13 cellular contexts compared by ENCODE assay signal in the genomic region with DNA sequence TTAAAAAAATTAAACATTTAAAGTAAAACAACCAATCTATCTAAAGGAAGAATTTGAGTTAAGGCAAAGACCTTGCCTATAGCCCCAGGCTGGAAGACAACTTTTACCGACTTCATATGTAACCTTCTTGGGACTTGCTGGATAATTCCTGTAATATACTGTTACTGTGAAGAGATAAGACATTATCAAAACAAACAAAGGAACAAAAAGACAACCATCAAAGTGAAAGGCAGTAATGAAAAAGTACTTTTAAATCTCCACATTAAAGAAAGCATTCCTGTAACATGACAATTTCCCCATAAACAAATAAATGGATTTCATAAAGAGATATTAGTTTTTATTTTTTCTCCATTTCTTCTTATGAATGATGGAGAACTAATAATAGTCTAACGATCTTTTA. TPM values are rescaled to one million over a fixed set of nuclear protein-coding genes. Genes with fewer than 3 reads are reported as not detected.
DNase-seq lines count a peak whose midpoint lies in the region; FAIRE-seq and TF ChIP-seq lines count a peak whose summit lies in the region.
"Had no signal": no experiment of that assay in that cellular context is flagged by ENCODE, and none has a peak within 500 bp of the region (broad histone marks: within the 10 kb centered on the region; RNA-seq: fewer than 3 reads in every experiment).

No MANE protein-coding gene starts in this region.

- FAIRE-seq in urothelium cell line (lab: Jason Lieb, UNC), result no peak

- peaks cover 42% of the 10 kb centered on the region for H3K4me1 Mint-ChIP-seq in activated T-helper 2 cell treated with anti-CD3 and anti-CD28 coated beads, Interferon-gamma antibody, Interleukin-2, Interleukin-4, amounts not matched to agents 10 μg/mL and 5 μg/mL and 100 μg/mL, durations not matched to agents 14 hours and 24 hours and 36 hours (ENCODE audit: low read depth)
- peaks cover 39% of the 10 kb centered on the region for H3K4me1 Mint-ChIP-seq in mesothelial cell of epicardium

- H3K36me3 Mint-ChIP-seq in activated T-helper 2 cell treated with anti-CD3 and anti-CD28 coated beads, Interferon-gamma antibody, Interleukin-2, Interleukin-4, amounts not matched to agents 10 μg/mL and 5 μg/mL and 100 μg/mL, durations not matched to agents 14 hours and 24 hours and 36 hours (ENCODE audit: low read depth), result peaks cover 39% of the 10 kb centered on the region
- peaks cover 8% of the 10 kb centered on the region for H3K36me3 Mint-ChIP-seq in mesothelial cell of epicardium

- H3K27me3 Mint-ChIP-seq in activated T-helper 2 cell treated with anti-CD3 and anti-CD28 coated beads, Interferon-gamma antibody, Interleukin-2, Interleukin-4, amounts not matched to agents 10 μg/mL and 5 μg/mL and 100 μg/mL, durations not matched to agents 14 hours and 24 hours and 36 hours (ENCODE audit: low read depth), result no peaks in the 10 kb centered on the region
- H3K27me3 Mint-ChIP-seq in mesothelial cell of epicardium (ENCODE audit: low read depth), result no peaks in the 10 kb centered on the region

- H3K4me1 ChIP-seq in BLaER1 treated with 17β-estradiol and CSF1 and Interleukin-3, amounts not matched to agents 10 nM and 100 nM, result peaks cover 44 to 79% (median 66%) of the 10 kb centered on the region in 10 experiments
- H3K4me1 ChIP-seq in HEK293 (ENCODE audit: control insufficient read depth, insufficient read depth, low read length), result peaks cover 4% of the 10 kb centered on the region; the same call in 1 of the 2 replicates
- H3K4me1 ChIP-seq: prostate gland had no signal

- H3K9me3 ChIP-seq in BLaER1 treated with 17β-estradiol and CSF1 and Interleukin-3, amounts not matched to agents 10 nM and 100 nM (replicated peaks in 1 of 11), result peaks cover 0 to 5% (median 0%) of the 10 kb centered on the region in 11 experiments; a peak in 2 of 22 replicates
- H3K9me3 ChIP-seq in HEK293 (ENCODE audit: control insufficient read depth, insufficient read depth, low read depth, low read length), result no peaks in the 10 kb centered on the region
- H3K9me3 ChIP-seq: body of pancreas, prostate gland had no signal

- intact Hi-C loops in activated T-helper 2 cell treated with anti-CD3 and anti-CD28 coated beads, Interferon-gamma antibody, Interleukin-2, Interleukin-4, amounts not matched to agents 10 μg/mL and 5 μg/mL and 100 μg/mL, durations not matched to agents 14 hours and 24 hours and 36 hours (cut with micrococcal nuclease), result loop anchor here (10.0 kb wide), 1 partner anchor 595 kb away; a partner anchor contains a TSS

- no peak for DNase-seq in activated T-helper 2 cell treated with anti-CD3 and anti-CD28 coated beads, Interferon-gamma antibody, Interleukin-2, Interleukin-4, amounts not matched to agents 10 μg/mL and 5 μg/mL and 100 μg/mL, durations not matched to agents 14 hours and 24 hours and 36 hours (ENCODE audit: low spot score)
- DNase-seq in mesothelial cell of epicardium (ENCODE audit: low spot score in 2 of 2, unreplicated experiment in 2 of 2), result no peak
- DNase-seq in urothelium cell line (ENCODE audit: low spot score), result no peak
- no peak for DNase-seq in germinal center (ENCODE audit: low spot score)
- no peak for DNase-seq in SIG-M5 (lab: John Stamatoyannopoulos, UW)
- no peak for DNase-seq in medulla oblongata (ENCODE audit: extremely low spot score)
- DNase-seq: body of pancreas; C1 segment of cervical spinal cord; NCI-H2107; stimulated activated naive CD8-positive, alpha-beta T cell treated with anti-CD3 and anti-CD28 coated beads, Interleukin-15, Interleukin-2, amounts not matched to agents 100 U/mL and 50 U/mL, for 24 hours had no signal

- H3K27ac Mint-ChIP-seq in activated T-helper 2 cell treated with anti-CD3 and anti-CD28 coated beads, Interferon-gamma antibody, Interleukin-2, Interleukin-4, amounts not matched to agents 10 μg/mL and 5 μg/mL and 100 μg/mL, durations not matched to agents 14 hours and 24 hours and 36 hours, result no peak overlapping the region
- peak overlapping the region; percentile 85 for H3K27ac Mint-ChIP-seq in mesothelial cell of epicardium

- H3K9ac ChIP-seq in BLaER1 treated with 17β-estradiol and CSF1 and Interleukin-3, amounts not matched to agents 10 nM and 100 nM, result peak overlapping the region in 1 of 11 experiments; percentile 97; a peak in 1 of 22 replicates

- POLR2A ChIA-PET in HEK293 (lab: Yijun Ruan, JAX), result no interaction called here

- peaks cover 12 to 50% (median 24%) of the 10 kb centered on the region in 11 experiments; a peak in 17 of 22 replicates for H3K36me3 ChIP-seq in BLaER1 treated with 17β-estradiol and CSF1 and Interleukin-3, amounts not matched to agents 10 nM and 100 nM
- H3K36me3 ChIP-seq in HEK293 (ENCODE audit: control insufficient read depth in 2 of 2, insufficient read depth in 1 of 2, low read length in 2 of 2), result no peaks in the 10 kb centered on the region
- H3K36me3 ChIP-seq: prostate gland had no signal

- H3K27me3 ChIP-seq in BLaER1 treated with 17β-estradiol and CSF1 and Interleukin-3, amounts not matched to agents 10 nM and 100 nM, result no peaks in the 10 kb centered on the region
- H3K27me3 ChIP-seq: body of pancreas had no signal

- H3K27ac ChIP-seq in BLaER1 treated with 17β-estradiol and CSF1 and Interleukin-3, amounts not matched to agents 10 nM and 100 nM, result 0 out of 22 replicates have a peak overlapping the region, but pooled peaks of 1 of the 11 experiments have one; percentile 2
- H3K27ac ChIP-seq in HEK293 (ENCODE audit: extremely low read depth, low read depth, low read length), result no peak overlapping the region
- H3K27ac ChIP-seq: body of pancreas, prostate gland had no signal

- peak overlapping the region in 10 of 11 experiments; percentile 27 to 96 (median 84); a peak in 18 of 22 replicates for H3K4me2 ChIP-seq in BLaER1 treated with 17β-estradiol and CSF1 and Interleukin-3, amounts not matched to agents 10 nM and 100 nM

- H3K4me3 Mint-ChIP-seq in activated T-helper 2 cell treated with anti-CD3 and anti-CD28 coated beads, Interferon-gamma antibody, Interleukin-2, Interleukin-4, amounts not matched to agents 10 μg/mL and 5 μg/mL and 100 μg/mL, durations not matched to agents 14 hours and 24 hours and 36 hours (ENCODE audit: low read depth), result peak overlapping the region; percentile 49
- peak overlapping the region; percentile 97 for H3K4me3 Mint-ChIP-seq in mesothelial cell of epicardium

- H3K4me3 ChIP-seq in BLaER1 treated with 17β-estradiol and CSF1 and Interleukin-3, amounts not matched to agents 10 nM and 100 nM, result peak overlapping the region in 3 of 10 experiments; percentile 82 to 92 (median 84); a peak in 1 of 20 replicates
- H3K4me3 ChIP-seq in HEK293 (ENCODE audit: low read depth, low read length), result no peak overlapping the region
- H3K4me3 ChIP-seq: body of pancreas, prostate gland had no signal

- TF ChIP-seq CTCF in HEK293 (tag by site-specific recombination; IDR thresholded peaks at IDR 0.05) (no peak), mesothelial cell of epicardium (IDR thresholded peaks at IDR 0.05; ENCODE audit: unreplicated experiment) (no peak)

- H4K20me1 ChIP-seq in BLaER1 treated with 17β-estradiol and CSF1 and Interleukin-3, amounts not matched to agents 10 nM and 100 nM, result peaks cover 23 to 64% (median 57%) of the 10 kb centered on the region in 11 experiments; a peak in 20 of 22 replicates

- CTCF ChIA-PET in HEK293 (lab: Yijun Ruan, JAX), result interaction anchor here (0.9 kb wide), 1 partner anchor 18 kb away, joined by 3 read pairs; no protein-coding TSS in a partner anchor

- peaks cover 4% of the 10 kb centered on the region for H3K9me3 Mint-ChIP-seq in activated T-helper 2 cell treated with anti-CD3 and anti-CD28 coated beads, Interferon-gamma antibody, Interleukin-2, Interleukin-4, amounts not matched to agents 10 μg/mL and 5 μg/mL and 100 μg/mL, durations not matched to agents 14 hours and 24 hours and 36 hours
- peaks cover 5% of the 10 kb centered on the region for H3K9me3 Mint-ChIP-seq in mesothelial cell of epicardium

TF ChIP-seq in HEK293, 187 proteins besides CTCF, POLR2A, EP300 and RAD21 (continues in another document):
- TF ChIP-seq ZBTB8A (tag by site-specific recombination; IDR thresholded peaks at IDR 0.05), result no peak
- TF ChIP-seq, protein P1, sequence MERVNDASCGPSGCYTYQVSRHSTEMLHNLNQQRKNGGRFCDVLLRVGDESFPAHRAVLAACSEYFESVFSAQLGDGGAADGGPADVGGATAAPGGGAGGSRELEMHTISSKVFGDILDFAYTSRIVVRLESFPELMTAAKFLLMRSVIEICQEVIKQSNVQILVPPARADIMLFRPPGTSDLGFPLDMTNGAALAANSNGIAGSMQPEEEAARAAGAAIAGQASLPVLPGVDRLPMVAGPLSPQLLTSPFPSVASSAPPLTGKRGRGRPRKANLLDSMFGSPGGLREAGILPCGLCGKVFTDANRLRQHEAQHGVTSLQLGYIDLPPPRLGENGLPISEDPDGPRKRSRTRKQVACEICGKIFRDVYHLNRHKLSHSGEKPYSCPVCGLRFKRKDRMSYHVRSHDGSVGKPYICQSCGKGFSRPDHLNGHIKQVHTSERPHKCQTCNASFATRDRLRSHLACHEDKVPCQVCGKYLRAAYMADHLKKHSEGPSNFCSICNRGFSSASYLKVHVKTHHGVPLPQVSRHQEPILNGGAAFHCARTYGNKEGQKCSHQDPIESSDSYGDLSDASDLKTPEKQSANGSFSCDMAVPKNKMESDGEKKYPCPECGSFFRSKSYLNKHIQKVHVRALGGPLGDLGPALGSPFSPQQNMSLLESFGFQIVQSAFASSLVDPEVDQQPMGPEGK (tag by site-specific recombination; IDR thresholded peaks at IDR 0.05), result no peak
- TF ChIP-seq ZSCAN23 (tag by site-specific recombination; IDR thresholded peaks at IDR 0.05), result no peak
- no peak for TF ChIP-seq ZNF544 (tag by site-specific recombination; IDR thresholded peaks at IDR 0.05)

RNA-seq across cellular contexts. Expression of a gene that starts 2.4 kb away (rescaled TPM):
- total RNA-seq in activated T-helper 2 cell treated with anti-CD3 and anti-CD28 coated beads, Interferon-gamma antibody, Interleukin-2, Interleukin-4, amounts not matched to agents 10 μg/mL and 5 μg/mL and 100 μg/mL, durations not matched to agents 14 hours and 24 hours and 36 hours, result 107 and 108 TPM in 2 replicates
- 41.9 to 44.0 TPM (median 42.3 TPM) in 3 replicates for total RNA-seq in mesothelial cell of epicardium
